In genomic region chr12:13465641-13466040, GRCh38 we compare ENCODE assay signal across 1 cellular context.
TF ChIP-seq lines count a peak whose summit lies in the region.

No MANE protein-coding gene starts in this region.

TF ChIP-seq in H1, 55 proteins besides CTCF, POLR2A, EP300 and RAD21 (continued from another document):
- TF ChIP-seq, protein P1, sequence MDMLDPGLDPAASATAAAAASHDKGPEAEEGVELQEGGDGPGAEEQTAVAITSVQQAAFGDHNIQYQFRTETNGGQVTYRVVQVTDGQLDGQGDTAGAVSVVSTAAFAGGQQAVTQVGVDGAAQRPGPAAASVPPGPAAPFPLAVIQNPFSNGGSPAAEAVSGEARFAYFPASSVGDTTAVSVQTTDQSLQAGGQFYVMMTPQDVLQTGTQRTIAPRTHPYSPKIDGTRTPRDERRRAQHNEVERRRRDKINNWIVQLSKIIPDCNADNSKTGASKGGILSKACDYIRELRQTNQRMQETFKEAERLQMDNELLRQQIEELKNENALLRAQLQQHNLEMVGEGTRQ (IDR thresholded peaks at IDR 0.05; ENCODE audit: low read length) = no peak
- no peak for TF ChIP-seq SIX5 (IDR thresholded peaks at IDR 0.05; ENCODE audit: low read depth, low read length)
